In the genomic region with DNA sequence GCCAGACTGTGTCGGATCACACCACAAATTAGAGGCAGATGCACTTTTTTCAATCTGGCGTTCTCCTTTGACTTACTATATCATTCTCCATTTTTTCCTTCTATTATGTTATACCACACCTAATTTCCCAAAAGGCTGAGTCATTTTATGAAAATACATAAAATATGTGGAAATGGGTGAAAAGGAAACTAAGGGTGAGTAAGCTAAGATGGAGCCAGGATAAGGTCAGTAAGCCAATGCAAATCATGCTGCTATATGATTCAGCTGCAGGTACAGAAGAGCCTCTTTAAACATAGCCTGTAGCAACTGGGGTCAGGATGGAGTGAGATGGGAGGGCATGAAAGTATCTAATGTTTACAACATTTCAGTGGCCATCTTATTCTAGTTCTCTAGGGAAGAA, we compare ENCODE assay signal across 22 cellular contexts.
DNase-seq lines count a peak whose midpoint lies in the region; FAIRE-seq and TF ChIP-seq lines count a peak whose summit lies in the region.
"Had no signal": no experiment of that assay in that cellular context is flagged by ENCODE, and none has a peak within 500 bp of the region (broad histone marks: within the 10 kb centered on the region; RNA-seq: fewer than 3 reads in every experiment).

No MANE protein-coding gene starts in this region.

- H3K4me1 ChIP-seq in keratinocyte (ENCODE audit: control insufficient read depth, extremely low read depth, insufficient read depth, low read length), result peaks cover 12% of the 10 kb centered on the region
- H3K4me1 ChIP-seq: gastroesophageal sphincter had no signal

- no peaks in the 10 kb centered on the region for H3K9me3 ChIP-seq in keratinocyte (ENCODE audit: control insufficient read depth, low read depth, low read length)
- H3K9me3 ChIP-seq: gastroesophageal sphincter, thoracic aorta had no signal

- peak; percentile 3 for DNase-seq in H4 (ENCODE audit: low spot score)
- DNase-seq in RWPE1 (ENCODE audit: low spot score), result peak; percentile 60
- peak; percentile 41 for DNase-seq in dermis blood vessel endothelial cell
- peak; percentile 44 for DNase-seq in keratinocyte (ENCODE audit: low read depth, low spot score)
- DNase-seq in NCI-H1105 treated with DMSO at 0.1 percent for 48 hours (lab: John Stamatoyannopoulos, UW), result no peak
- no peak for DNase-seq in islet precursor cell
- no peak for DNase-seq in NCI-H187 treated with DMSO at 0.1 percent for 48 hours (lab: John Stamatoyannopoulos, UW)
- no peak for DNase-seq in H54 (ENCODE audit: insufficient read length, low spot score)
- DNase-seq: ACHN; activated CD8-positive, alpha-beta memory T cell treated with anti-CD3 and anti-CD28 coated beads for 24 hours; activated naive CD4-positive, alpha-beta T cell treated with anti-CD3 and anti-CD28 coated beads, Interleukin-2, amount 10 ng/mL, durations not matched to agents 7 days and 5 days; activated T-cell treated with anti-CD3 and anti-CD28 coated beads, Interleukin-2, amount 50 U/mL, for 4 hours; GDM1; kidney glomerular epithelial cell; MM.1S; NCI-H1436 treated with DMSO at 0.1 percent for 48 hours; stimulated activated CD4-positive, alpha-beta T cell treated with anti-CD3 and anti-CD28 coated beads, Interleukin-1b, Interleukin-23, amount 100 ng/mL, for 48 hours; T1000 had no signal

- H3K27ac ChIP-seq in RWPE1 (no peak overlapping the region), keratinocyte (ENCODE audit: control insufficient read depth, insufficient read depth, low read length) (peak overlapping the region; percentile 76)
- H3K27ac ChIP-seq: coronary artery, gastroesophageal sphincter, thoracic aorta had no signal

- peaks cover 1% of the 10 kb centered on the region for H3K79me2 ChIP-seq in keratinocyte (ENCODE audit: control insufficient read depth, insufficient read depth, low read length)

- peak overlapping the region; percentile 51 for H3K9ac ChIP-seq in keratinocyte (ENCODE audit: control insufficient read depth, extremely low read depth, insufficient read depth, low read length)

- H4K20me1 ChIP-seq in keratinocyte (ENCODE audit: control insufficient read depth, extremely low read depth, insufficient read depth, low read length), result no peaks in the 10 kb centered on the region

- TF ChIP-seq CTCF in RWPE1 (conservative IDR thresholded peaks at IDR 0.05; ENCODE audit: low read depth) (no peak), keratinocyte (optimal IDR thresholded peaks at IDR 0.05 in 1 of 3, IDR thresholded peaks at IDR 0.05 in 1 of 3, conservative IDR thresholded peaks at IDR 0.05 in 1 of 3; ENCODE audit: extremely low read depth in 1 of 3, insufficient read depth in 2 of 3, low read length in 3 of 3) (no peak)

- no peaks in the 10 kb centered on the region for H3K36me3 ChIP-seq in keratinocyte (ENCODE audit: control insufficient read depth in 2 of 2, extremely low read depth in 1 of 2, insufficient read depth in 2 of 2, low read length in 2 of 2)
- H3K36me3 ChIP-seq: gastroesophageal sphincter, thoracic aorta had no signal

- no peaks in the 10 kb centered on the region for H3K9me1 ChIP-seq in keratinocyte (ENCODE audit: control insufficient read depth, extremely low read depth, insufficient read depth, low read length)

- peak overlapping the region; percentile 61 for H3K4me2 ChIP-seq in keratinocyte (ENCODE audit: control insufficient read depth, extremely low read depth, insufficient read depth, low read depth, low read length)

- dilution Hi-C loops in keratinocyte (cut with MboI; ENCODE audit: extremely low pct_ligation_motif_present, low sequenced_read_pairs), result no loop called here

- POLR2A ChIA-PET in RWPE1 (lab: Yijun Ruan, JAX; ENCODE audit: low non-redundant PET), result interaction anchor here (0.7 kb wide), 1 partner anchor 708 kb away, joined by 12 read pairs; no protein-coding TSS in a partner anchor

- CTCF ChIA-PET in RWPE1 (lab: Yijun Ruan, JAX), result no interaction called here

- no peak overlapping the region for H2AFZ ChIP-seq in keratinocyte (ENCODE audit: control insufficient read depth, low read length)

- H3K27me3 ChIP-seq in keratinocyte (ENCODE audit: control insufficient read depth, extremely low read depth, insufficient read depth, low read length), result no peaks in the 10 kb centered on the region
- H3K27me3 ChIP-seq: gastroesophageal sphincter had no signal

- peak; percentile 61 for FAIRE-seq in keratinocyte (lab: Jason Lieb, UNC)
- no peak for FAIRE-seq in H54 (lab: Jason Lieb, UNC)
- FAIRE-seq: endometrium had no signal

- peak overlapping the region; percentile 8 to 43 (median 40) for H3K4me3 ChIP-seq in keratinocyte (ENCODE audit: control insufficient read depth in 2 of 3, extremely low read depth in 1 of 3, insufficient read depth in 2 of 3, low read depth in 1 of 3, low read length in 3 of 3)
- H3K4me3 ChIP-seq: coronary artery, gastroesophageal sphincter, thoracic aorta had no signal

- no peak for TF ChIP-seq POLR2A in H54 (IDR thresholded peaks at IDR 0.05; ENCODE audit: low read depth, low read length)

Comparison
In these comparisons a context has a peak if more than half of its experiments do, and no peak if none do; other contexts are left out.
1. DNase-seq: peak in H4 (single experiment), RWPE1 (single experiment), dermis blood vessel endothelial cell (single experiment) and keratinocyte (single experiment); none in NCI-H1105 treated with DMSO at 0.1 percent for 48 hours (single experiment), islet precursor cell (single experiment), NCI-H187 treated with DMSO at 0.1 percent for 48 hours (single experiment) and H54 (single experiment).